8 cellular contexts compared by ENCODE assay signal in the genomic region with DNA sequence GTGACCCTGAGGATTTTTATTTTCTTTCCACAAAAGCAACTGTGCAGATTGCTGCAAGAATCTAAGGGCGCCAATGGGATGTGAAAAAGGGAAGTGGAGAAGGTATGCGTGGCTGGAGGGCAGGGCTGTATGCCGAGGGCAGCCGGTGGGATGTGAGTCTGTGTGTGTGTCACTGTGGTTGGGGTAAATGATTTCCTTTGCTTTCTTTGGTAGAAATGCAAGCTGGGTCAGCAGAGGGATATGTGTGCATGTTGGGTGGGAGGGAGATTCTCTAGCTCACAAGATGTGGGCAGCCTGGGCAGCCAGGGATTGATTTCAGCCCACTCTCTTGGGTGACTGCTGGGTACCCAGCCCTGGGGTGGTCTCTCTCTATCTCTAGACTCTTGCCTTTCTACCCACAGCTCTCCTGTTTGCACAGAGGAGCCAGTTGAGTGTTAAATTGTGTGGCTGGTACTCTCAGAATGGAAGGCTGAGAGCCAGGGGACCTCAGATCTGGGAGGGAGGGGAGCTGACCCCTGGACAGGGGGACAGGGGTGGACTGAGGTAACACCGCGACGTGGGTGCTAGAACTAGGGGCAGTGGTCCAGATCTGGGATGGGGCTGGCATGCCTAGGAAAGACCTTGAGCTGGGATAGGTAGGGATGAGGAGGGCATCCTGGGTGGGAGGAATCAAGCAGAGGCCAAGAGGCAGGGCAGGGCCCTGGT. TPM values are rescaled to one million over a fixed set of nuclear protein-coding genes. Genes with fewer than 3 reads are reported as not detected.
DNase-seq lines count a peak whose midpoint lies in the region; ATAC-seq and TF ChIP-seq lines count a peak whose summit lies in the region.

No MANE protein-coding gene starts in this region.

- H3K27me3 Mint-ChIP-seq in Calu3 (ENCODE audit: unreplicated experiment): no peaks in the 10 kb centered on the region

- peaks cover 30% of the 10 kb centered on the region for H3K36me3 Mint-ChIP-seq in Calu3 (ENCODE audit: insufficient read depth, unreplicated experiment)

- no peaks in the 10 kb centered on the region for H3K9me3 Mint-ChIP-seq in Calu3 (ENCODE audit: low read depth, unreplicated experiment)

- H3K4me3 Mint-ChIP-seq in Calu3 (ENCODE audit: low read depth, unreplicated experiment): peak overlapping the region; percentile 79

- DNase-seq in Calu3 (peak; percentile 26), RPMI7951 (ENCODE audit: low read depth) (peak; percentile 89), iris pigment epithelial cell (ENCODE audit: low read depth) (peak; percentile 45), NCI-H1092 treated with DMSO at 0.1 percent for 48 hours (lab: John Stamatoyannopoulos, UW) (no peak), cortex of kidney (lab: John Stamatoyannopoulos, UW) (no peak), NCI-H128 (lab: John Stamatoyannopoulos, UW; ENCODE audit: unreplicated experiment) (no peak)
- no peak for DNase-seq in activated effector memory CD4-positive, alpha-beta T cell treated with Interleukin-2 at 50 U/mL for 16 hours

- no peak for TF ChIP-seq CTCF in Calu3 (IDR thresholded peaks at IDR 0.05; ENCODE audit: unreplicated experiment)

- CTCF ChIA-PET in Calu3 (lab: Charles Lee): interaction anchor here (1.3 kb wide), 1 partner anchor 17 kb away, joined by 5 read pairs; no protein-coding TSS in a partner anchor

- H3K4me1 Mint-ChIP-seq in Calu3 (ENCODE audit: low read depth, unreplicated experiment): peaks cover 40% of the 10 kb centered on the region

- BruUV-seq in Calu3 (replicated peaks; lab: Mats Ljungman, UMichigan): no TSS peak

- ATAC-seq in HG02798 (IDR thresholded peaks at IDR 0.05; ENCODE audit: poor library complexity, unreplicated experiment): peak; percentile 38

- peak overlapping the region; percentile 42 for H3K27ac Mint-ChIP-seq in Calu3 (ENCODE audit: unreplicated experiment)

- intact Hi-C loops in Calu3 (cut with micrococcal nuclease; ENCODE audit: unreplicated experiment): no loop called here

RNA-seq across cellular contexts. Expression of gene SMOX, which starts 3.5 kb away (rescaled TPM):
- total RNA-seq in Calu3 (2022): 17.0 and 17.5 TPM in 2 replicates
- total RNA-seq in RPMI7951 (2014; rRNA removed; shearing (Covaris generic)): 28.5 and 40.3 TPM in 2 replicates

Comparison
In these comparisons a context has a peak if more than half of its experiments do, and no peak if none do; other contexts are left out.
1. DNase-seq: peak in Calu3 (single experiment), RPMI7951 (single experiment) and iris pigment epithelial cell (single experiment); none in NCI-H1092 treated with DMSO at 0.1 percent for 48 hours (single experiment), cortex of kidney (single experiment), activated effector memory CD4-positive, alpha-beta T cell treated with Interleukin-2 at 50 U/mL for 16 hours (single experiment) and NCI-H128 (single experiment).